31 cellular contexts compared by ENCODE assay signal in the genomic region with DNA sequence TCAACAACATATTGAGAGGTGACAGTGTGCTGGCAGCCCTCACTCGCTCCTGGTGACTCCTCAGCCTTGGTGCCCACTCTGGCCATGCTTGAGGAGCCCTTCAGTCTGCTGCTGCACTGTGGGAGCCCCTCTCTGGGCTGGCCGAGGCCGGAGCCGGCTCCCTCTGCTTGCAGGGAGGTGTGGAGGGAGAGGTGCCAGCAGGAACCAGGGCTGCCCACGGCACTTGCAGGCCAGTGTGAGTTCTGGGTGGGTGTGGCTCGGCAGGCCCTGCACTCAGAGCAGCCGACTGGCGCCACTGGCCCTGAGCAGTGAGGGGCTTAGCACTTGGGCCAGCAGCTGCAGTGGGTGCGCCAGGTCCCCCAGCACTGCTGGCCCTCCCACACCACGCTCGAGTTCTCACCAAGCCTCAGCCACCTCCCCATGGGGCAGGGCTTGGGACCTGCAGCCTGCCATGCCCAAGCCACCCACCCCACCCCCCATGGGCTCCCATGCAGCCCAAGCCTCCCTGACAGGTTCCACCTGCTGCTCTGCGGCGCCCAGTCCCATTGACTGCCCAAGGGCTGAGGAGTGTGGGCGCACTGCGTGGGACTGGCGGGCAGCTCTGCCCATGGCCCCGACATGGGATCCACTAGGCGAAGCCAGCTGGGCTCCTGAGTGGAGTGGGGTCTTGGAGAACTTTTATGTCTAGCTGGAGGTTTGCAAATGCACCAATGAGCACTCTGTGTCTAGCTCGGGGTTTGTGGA.
"Had no signal": no experiment of that assay in that cellular context is flagged by ENCODE, and none has a peak within 500 bp of the region (broad histone marks: within the 10 kb centered on the region; RNA-seq: fewer than 3 reads in every experiment).

No MANE protein-coding gene starts in this region.

- ATAC-seq: activated CD8-positive, alpha-beta T cell treated with anti-CD3 and anti-CD28 coated beads for 36 hours; activated naive CD4-positive, alpha-beta T cell treated with anti-CD3 and anti-CD28 coated beads, Interleukin-2, amount 50 U/mL, for 72 hours; activated T-cell treated with anti-CD3 and anti-CD28 coated beads, Interleukin-2, amount 50 U/mL, for 72 hours; activated T-helper 17 cell treated with anti-CD3 and anti-CD28 coated beads, Interleukin-2, amount 50 U/mL, for 72 hours had no signal

- H3K4me1 ChIP-seq: adrenal gland, ascending aorta had no signal

- H3K27me3 ChIP-seq: adrenal gland, ascending aorta, cardiac muscle cell had no signal

- H3K4me3 ChIP-seq: adrenal gland, ascending aorta, cardiac muscle cell had no signal

- H3K36me3 ChIP-seq: adrenal gland, ascending aorta, cardiac muscle cell had no signal

- H3K9me3 ChIP-seq: adrenal gland, ascending aorta had no signal

- H3K27ac ChIP-seq: adrenal gland, ascending aorta, cardiac muscle cell, VCaP had no signal

- DNase-seq: activated B cell treated with CpG ODN at 0.5 μM for 24 hours; activated CD4-positive, alpha-beta memory T cell treated with anti-CD3 and anti-CD28 coated beads for 36 hours; activated CD4-positive, alpha-beta T cell treated with anti-CD3 and anti-CD28 coated beads for 4 hours; activated CD4-positive, alpha-beta T cell treated with anti-CD3 and anti-CD28 coated beads, Interleukin-2, amount 10 ng/mL, durations not matched to agents 24 days and 14 days; activated CD4-positive, alpha-beta T cell treated with anti-CD3 and anti-CD28 coated beads, Interleukin-2, amount 50 U/mL, for 1 hour; activated CD4-positive, alpha-beta T cell treated with anti-CD3 and anti-CD28 coated beads, Interleukin-2, amount 50 U/mL, for 4 hours; activated CD4-positive, CD25-positive, alpha-beta regulatory T cell treated with anti-CD3 and anti-CD28 coated beads, Interleukin-2, amount 50 U/mL, for 72 hours; activated CD8-positive, alpha-beta memory T cell treated with anti-CD3 and anti-CD28 coated beads, Interleukin-2, amount 50 U/mL, for 4 hours; activated CD8-positive, alpha-beta T cell treated with anti-CD3 and anti-CD28 coated beads for 36 hours; activated effector memory CD4-positive, alpha-beta T cell treated with anti-CD3 and anti-CD28 coated beads, Interleukin-2, amount 50 U/mL, for 16 hours; activated gamma-delta T cell treated with Interleukin-2 at 50 U/mL for 16 hours; activated naive CD4-positive, alpha-beta T cell; activated naive CD4-positive, alpha-beta T cell treated with anti-CD3 and anti-CD28 coated beads for 36 hours; activated naive CD4-positive, alpha-beta T cell treated with anti-CD3 and anti-CD28 coated beads, Interleukin-2, amount 50 U/mL, for 16 hours; activated naive CD8-positive, alpha-beta T cell treated with anti-CD3 and anti-CD28 coated beads for 36 hours; activated T-cell treated with anti-CD3 and anti-CD28 coated beads for 4 hours; activated T-cell treated with anti-CD3 and anti-CD28 coated beads, Interleukin-2, amount 50 U/mL, for 1 hour; activated T-cell treated with anti-CD3 and anti-CD28 coated beads, Interleukin-2, amount 50 U/mL, for 4 hours; activated T-cell treated with anti-CD3 and anti-CD28 coated beads, Interleukin-2, amount 50 U/mL, for 72 hours; adrenal gland; amniotic stem cell; caudate nucleus; cerebellar nuclear complex; T-helper 1 cell; T-helper 2 cell; T-helper 9 cell had no signal
